ENCODE assay signal across 23 cellular contexts in the genomic region with DNA sequence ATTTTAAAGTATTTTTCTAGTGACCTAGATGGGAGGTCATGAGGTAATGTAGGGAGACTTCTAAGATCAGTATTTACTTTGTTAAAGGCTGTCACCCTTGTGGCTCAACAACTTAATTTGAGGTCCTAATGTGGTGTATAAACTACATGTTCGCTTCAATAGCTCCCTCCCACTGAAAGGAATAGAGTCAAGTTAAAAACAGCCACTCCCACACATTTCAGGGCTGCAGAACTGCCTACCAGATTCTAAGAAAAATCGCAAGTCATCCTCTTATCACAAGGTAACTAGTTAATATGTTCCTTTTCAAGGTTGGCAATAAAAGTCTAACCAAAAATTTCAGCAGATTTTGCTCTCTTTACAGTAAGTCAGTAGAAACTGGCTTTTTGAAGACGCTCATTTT. TPM values are rescaled to one million over a fixed set of nuclear protein-coding genes. Genes with fewer than 3 reads are reported as not detected.
A peak's percentile ranks its signal among the peaks of the same experiment; 100 is the strongest.
DNase-seq lines count a peak whose midpoint lies in the region; ATAC-seq and TF ChIP-seq lines count a peak whose summit lies in the region.
"Had no signal": no experiment of that assay in that cellular context is flagged by ENCODE, and none has a peak within 500 bp of the region (broad histone marks: within the 10 kb centered on the region; RNA-seq: fewer than 3 reads in every experiment).

No MANE protein-coding gene starts in this region.

- no peaks in the 10 kb centered on the region for H3K27me3 Mint-ChIP-seq in Caco-2 (ENCODE audit: insufficient read depth, unreplicated experiment)
- H3K27me3 Mint-ChIP-seq in T-helper 17 cell: peaks cover 38% of the 10 kb centered on the region

- H3K9me3 Mint-ChIP-seq in Caco-2 (ENCODE audit: unreplicated experiment): peaks cover 16% of the 10 kb centered on the region

- H3K4me1 ChIP-seq in Caco-2 (peaks cover 13% of the 10 kb centered on the region), osteoblast (ENCODE audit: insufficient read depth, low read length) (no peaks in the 10 kb centered on the region)
- H3K4me1 ChIP-seq: left ventricle myocardium inferior, vagina had no signal

- intact Hi-C loops in Caco-2 (cut with micrococcal nuclease; ENCODE audit: unreplicated experiment): no loop called here

- H3K4me2 ChIP-seq in osteoblast (ENCODE audit: insufficient read depth, low read length): no peak overlapping the region

- H4K20me1 ChIP-seq in osteoblast (ENCODE audit: insufficient read depth, low read length): no peaks in the 10 kb centered on the region

- H3K27ac Mint-ChIP-seq in Caco-2 (ENCODE audit: unreplicated experiment): peak overlapping the region; percentile 30
- H3K27ac Mint-ChIP-seq in T-helper 17 cell: no peak overlapping the region
- H3K27ac Mint-ChIP-seq: activated naive CD4-positive, alpha-beta T cell treated with anti-CD3 and anti-CD28 coated beads, Interleukin-2, amount 50 U/mL, for 24 hours; IgD-negative memory B cell had no signal

- no peak for TF ChIP-seq POLR2A in NB4 (IDR thresholded peaks at IDR 0.05; ENCODE audit: extremely low read depth, insufficient read length)

- H3K4me1 Mint-ChIP-seq in Caco-2 (ENCODE audit: low read depth, unreplicated experiment): peaks cover 25% of the 10 kb centered on the region
- no peaks in the 10 kb centered on the region for H3K4me1 Mint-ChIP-seq in T-helper 17 cell
- H3K4me1 Mint-ChIP-seq: activated naive CD4-positive, alpha-beta T cell treated with anti-CD3 and anti-CD28 coated beads, Interleukin-2, amount 50 U/mL, for 24 hours; IgD-negative memory B cell had no signal

- DNase-seq in Caco-2: no peak
- peak; percentile 11 for DNase-seq in NB4 (ENCODE audit: low read depth)
- DNase-seq in fibroblast of villous mesenchyme (ENCODE audit: low read depth): peak; percentile 41
- peak; percentile 1 for DNase-seq in osteoblast (ENCODE audit: insufficient read length, low spot score, missing footprints)
- DNase-seq in medulla oblongata (ENCODE audit: extremely low spot score): no peak
- no peak for DNase-seq in T-helper 17 cell
- no peak for DNase-seq in SKM-1 (lab: John Stamatoyannopoulos, UW; ENCODE audit: unreplicated experiment)
- DNase-seq in T-helper 1 cell: no peak
- DNase-seq: C1 segment of cervical spinal cord; DMS 273 treated with DMSO at 0.1 percent for 48 hours; effector CD8-positive, alpha-beta T cell; left ventricle myocardium inferior; NCI-H1694; NCI-H446; retina; substantia nigra had no signal

- H3K36me3 Mint-ChIP-seq in Caco-2 (ENCODE audit: insufficient read depth, unreplicated experiment): peaks cover 5% of the 10 kb centered on the region
- no peaks in the 10 kb centered on the region for H3K36me3 Mint-ChIP-seq in T-helper 17 cell (ENCODE audit: low read depth)
- H3K36me3 Mint-ChIP-seq: activated naive CD4-positive, alpha-beta T cell treated with anti-CD3 and anti-CD28 coated beads, Interleukin-2, amount 50 U/mL, for 24 hours had no signal

- H3K4me3 ChIP-seq in Caco-2 (ENCODE audit: low read depth, low read length) (no peak overlapping the region), NB4 (ENCODE audit: low read depth, low read length) (no peak overlapping the region), fibroblast of villous mesenchyme (ENCODE audit: low read depth, low read length) (no peak overlapping the region), osteoblast (ENCODE audit: insufficient read depth, low read length) (no peak overlapping the region)
- H3K4me3 ChIP-seq: left ventricle myocardium inferior, vagina had no signal

- H3K36me3 ChIP-seq in Caco-2 (ENCODE audit: control insufficient read depth, insufficient read depth, low read length) (no peaks in the 10 kb centered on the region), osteoblast (ENCODE audit: insufficient read depth, low read length) (no peaks in the 10 kb centered on the region)
- H3K36me3 ChIP-seq: left ventricle myocardium inferior, vagina had no signal

- no peak overlapping the region for H2AFZ ChIP-seq in osteoblast (ENCODE audit: low read length)

- no peak overlapping the region for H3K27ac ChIP-seq in osteoblast (ENCODE audit: low read depth, low read length)
- H3K27ac ChIP-seq: left ventricle myocardium inferior, vagina had no signal

- ATAC-seq in T-helper 17 cell: no peak

- no TSS peak for BruUV-seq in Caco-2 (replicated peaks; lab: Mats Ljungman, UMichigan)

- POLR2A ChIA-PET in Caco-2 (lab: Charles Lee): no interaction called here

- H3K4me3 Mint-ChIP-seq in Caco-2 (ENCODE audit: unreplicated experiment): no peak overlapping the region
- no peak overlapping the region for H3K4me3 Mint-ChIP-seq in T-helper 17 cell
- H3K4me3 Mint-ChIP-seq: activated naive CD4-positive, alpha-beta T cell treated with anti-CD3 and anti-CD28 coated beads, Interleukin-2, amount 50 U/mL, for 24 hours; IgD-negative memory B cell had no signal

- TF ChIP-seq CTCF in Caco-2 (IDR thresholded peaks at IDR 0.05; ENCODE audit: insufficient read depth in 1 of 2, low read depth in 1 of 2, low read length in 1 of 2, severe bottlenecking in 1 of 2, unreplicated experiment in 1 of 2) (no peak), NB4 (IDR thresholded peaks at IDR 0.05; ENCODE audit: low read depth, low read length) (no peak), fibroblast of villous mesenchyme (IDR thresholded peaks at IDR 0.05; ENCODE audit: insufficient read depth, low read depth, low read length) (no peak), osteoblast (IDR thresholded peaks at IDR 0.05; ENCODE audit: extremely low read depth, low read depth, low read length) (no peak)

- H3K27me3 ChIP-seq in Caco-2 (replicated peaks; ENCODE audit: control insufficient read depth, insufficient read depth, low read length): no peaks in the 10 kb centered on the region
- H3K27me3 ChIP-seq in osteoblast (ENCODE audit: insufficient read depth, low read length): no peaks in the 10 kb centered on the region
- H3K27me3 ChIP-seq: vagina had no signal

- no peaks in the 10 kb centered on the region for H3K79me2 ChIP-seq in osteoblast (ENCODE audit: insufficient read depth, low read length)

- CTCF ChIA-PET in Caco-2 (lab: Charles Lee): no interaction called here

- no peaks in the 10 kb centered on the region for H3K9me3 ChIP-seq in Caco-2
- H3K9me3 ChIP-seq in osteoblast (ENCODE audit: low read depth, low read length): no peaks in the 10 kb centered on the region
- H3K9me3 ChIP-seq in T-helper 17 cell (ENCODE audit: control insufficient read depth, low read length, poor library complexity, severe bottlenecking): no peaks in the 10 kb centered on the region
- H3K9me3 ChIP-seq: vagina had no signal

RNA-seq across cellular contexts. Expression of a gene that starts 15.1 kb away (rescaled TPM):
- total RNA-seq in Caco-2 (2022): 7.7 and 11.2 TPM in 2 replicates
- total RNA-seq in fibroblast of villous mesenchyme: 0.32 TPM in 1 of 2 replicates, not detected in the other
- not detected in 2 replicates for total RNA-seq in osteoblast
- under 1 TPM in 1 of 2 donors, not detected in 1; 0.63 TPM for total RNA-seq in T-helper 17 cell
- total RNA-seq: activated CD8-positive, alpha-beta memory T cell treated with anti-CD3 and anti-CD28 coated beads for 36 hours; cerebellum; left ventricle myocardium inferior had no signal

RNA-seq across cellular contexts. Expression of a gene that starts 25.2 kb away (rescaled TPM):
- total RNA-seq in Caco-2 (2022) (51.6 and 65.4 TPM in 2 replicates), fibroblast of villous mesenchyme (not detected in 2 replicates), osteoblast (not detected in 2 replicates), T-helper 17 cell (not detected)
- total RNA-seq: activated CD8-positive, alpha-beta memory T cell treated with anti-CD3 and anti-CD28 coated beads for 36 hours; cerebellum; esophagus mucosa; left ventricle myocardium inferior; RPMI7951; vagina had no signal

RNA-seq across cellular contexts. Expression of a gene that starts 52.1 kb away (rescaled TPM):
- total RNA-seq in Caco-2 (2022) (not detected in 2 replicates), fibroblast of villous mesenchyme (not detected in 2 replicates), osteoblast (not detected in 2 replicates), T-helper 17 cell (not detected)
- total RNA-seq: activated CD8-positive, alpha-beta memory T cell treated with anti-CD3 and anti-CD28 coated beads for 36 hours; cerebellum; esophagus mucosa; left ventricle myocardium inferior; RPMI7951; vagina had no signal

Comparison
In these comparisons a context has a peak if more than half of its experiments do, and no peak if none do; other contexts are left out.
1. DNase-seq: peak in NB4 (single experiment), fibroblast of villous mesenchyme (single experiment) and osteoblast (single experiment); none in Caco-2 (0 of 2), medulla oblongata (single experiment), T-helper 17 cell (0 of 3), SKM-1 (single experiment) and T-helper 1 cell (0 of 5).
2. RNA of a gene that starts 25.2 kb away (total RNA-seq): 51.6 to 65.4 TPM in Caco-2; not detected in fibroblast of villous mesenchyme, not detected in osteoblast and not detected in T-helper 17 cell; every median in the first group is over 10 times any median in the second.